8 cellular contexts compared by ENCODE assay signal in genomic region chr7:74454948-74455804, GRCh38. TPM values are rescaled to one million over a fixed set of nuclear protein-coding genes. Genes with fewer than 3 reads are reported as not detected.
DNase-seq lines count a peak whose midpoint lies in the region; ATAC-seq and TF ChIP-seq lines count a peak whose summit lies in the region.

No MANE protein-coding gene starts in this region.

- H3K18ac ChIP-seq in H9 (ENCODE audit: insufficient read length, low read depth, low read length) = no peak overlapping the region

- H2BK15ac ChIP-seq in H9 (ENCODE audit: low read depth, low read length) = no peak overlapping the region

- intact Hi-C loops in activated T-helper 1 cell treated with anti-CD3 and anti-CD28 coated beads, Interleukin-12 subunit alpha, Interleukin-12 subunit beta, Interleukin-2, Interleukin-4 antibody, amounts not matched to agents 30 ng/mL and 10 ng/mL and 1 ng/mL, durations not matched to agents 14 hours and 24 hours and 36 hours (cut with micrococcal nuclease) = loop anchor here (10.0 kb wide), 1 partner anchor 200 kb away; the partner anchor contains the start of gene GTF2I
- intact Hi-C loops in left ventricle myocardium superior (cut with micrococcal nuclease) = no loop called here

- no peak overlapping the region for H2AFZ ChIP-seq in H9 (ENCODE audit: low read length)

- H3K4ac ChIP-seq in H9 (ENCODE audit: low read depth, low read length) = no peak overlapping the region

- no peaks in the 10 kb centered on the region for H3K9me3 ChIP-seq in H9 (ENCODE audit: control insufficient read depth, low read depth, low read length)

- no peak overlapping the region for H4K91ac ChIP-seq in H9 (ENCODE audit: insufficient read length, low read depth, low read length)

- H3K4me1 Mint-ChIP-seq in H9 = peaks cover 13 to 28% of the 10 kb centered on the region in 2 experiments
- peaks cover 12% of the 10 kb centered on the region for H3K4me1 Mint-ChIP-seq in activated T-helper 1 cell treated with anti-CD3 and anti-CD28 coated beads, Interleukin-12 subunit alpha, Interleukin-12 subunit beta, Interleukin-2, Interleukin-4 antibody, amounts not matched to agents 30 ng/mL and 10 ng/mL and 1 ng/mL, durations not matched to agents 14 hours and 24 hours and 36 hours (ENCODE audit: low read depth)

- no peaks in the 10 kb centered on the region for H3K27me3 ChIP-seq in H9 (ENCODE audit: insufficient read depth, low read length)

- DNase-seq in H9 (no peak), left ventricle myocardium superior (peak; percentile 81), retina (peak; percentile 73), ureter (ENCODE audit: low spot score) (no peak)
- no peak for DNase-seq in activated T-helper 1 cell treated with anti-CD3 and anti-CD28 coated beads, Interleukin-12 subunit alpha, Interleukin-12 subunit beta, Interleukin-2, Interleukin-4 antibody, amounts not matched to agents 30 ng/mL and 10 ng/mL and 1 ng/mL, durations not matched to agents 14 hours and 24 hours and 36 hours (ENCODE audit: low spot score)
- DNase-seq in activated CD4-positive, alpha-beta T cell treated with anti-CD3 and anti-CD28 coated beads, Interleukin-2, amount 50 U/mL, for 1 hour = no peak

- no peaks in the 10 kb centered on the region for H3K27me3 Mint-ChIP-seq in H9 (ENCODE audit: low read depth)
- H3K27me3 Mint-ChIP-seq in activated T-helper 1 cell treated with anti-CD3 and anti-CD28 coated beads, Interleukin-12 subunit alpha, Interleukin-12 subunit beta, Interleukin-2, Interleukin-4 antibody, amounts not matched to agents 30 ng/mL and 10 ng/mL and 1 ng/mL, durations not matched to agents 14 hours and 24 hours and 36 hours (ENCODE audit: insufficient read depth) = peaks cover 7% of the 10 kb centered on the region

- no peak overlapping the region for H3K56ac ChIP-seq in H9 (ENCODE audit: insufficient read length, low read depth, low read length)

- no CpG with 5 or more reads among the region's 24 CpGs for WGBS in H9 (ENCODE audit: extremely low coverage, insufficient read length, low lambda C conversion rate)

- H3K23me2 ChIP-seq in H9 (ENCODE audit: insufficient read length, low read depth, low read length, poor library complexity, severe bottlenecking) = no peaks in the 10 kb centered on the region

- no peak overlapping the region for H2BK5ac ChIP-seq in H9 (ENCODE audit: insufficient read length, low read length)

- TF ChIP-seq CTCF in H9 (conservative IDR thresholded peaks at IDR 0.05) = no peak

- H3K4me3 Mint-ChIP-seq in H9 = peak overlapping the region; percentile 64 to 77
- H3K4me3 Mint-ChIP-seq in activated T-helper 1 cell treated with anti-CD3 and anti-CD28 coated beads, Interleukin-12 subunit alpha, Interleukin-12 subunit beta, Interleukin-2, Interleukin-4 antibody, amounts not matched to agents 30 ng/mL and 10 ng/mL and 1 ng/mL, durations not matched to agents 14 hours and 24 hours and 36 hours = peak overlapping the region; percentile 26

- H4K8ac ChIP-seq in H9 (replicated peaks; ENCODE audit: insufficient read length, low read depth, low read length) = no peak overlapping the region

- H3K79me1 ChIP-seq in H9 (ENCODE audit: insufficient read depth, low read depth, low read length, poor library complexity, severe bottlenecking) = peaks cover 2% of the 10 kb centered on the region

- no peak overlapping the region for H3K27ac ChIP-seq in H9 (ENCODE audit: insufficient read length, low read depth, low read length)

- no peak overlapping the region for H3K9ac ChIP-seq in H9 (ENCODE audit: extremely low read depth, insufficient read length, low read length)

- H3K79me2 ChIP-seq in H9 (ENCODE audit: insufficient read depth, low read length) = peaks cover 13% of the 10 kb centered on the region

- peak overlapping the region; percentile 68 to 82 (median 74); a peak in 3 of 7 replicates for H3K27ac Mint-ChIP-seq in H9
- no peak overlapping the region for H3K27ac Mint-ChIP-seq in activated T-helper 1 cell treated with anti-CD3 and anti-CD28 coated beads, Interleukin-12 subunit alpha, Interleukin-12 subunit beta, Interleukin-2, Interleukin-4 antibody, amounts not matched to agents 30 ng/mL and 10 ng/mL and 1 ng/mL, durations not matched to agents 14 hours and 24 hours and 36 hours

- peak overlapping the region; percentile 17 for H3K4me2 ChIP-seq in H9 (ENCODE audit: insufficient read depth, insufficient read length, low read length)

- no peak overlapping the region for H2BK120ac ChIP-seq in H9 (ENCODE audit: low read depth, low read length, poor library complexity, severe bottlenecking)

- H3T11ph ChIP-seq in H9 (ENCODE audit: low read length) = no peak overlapping the region

- no peak overlapping the region for H2AK5ac ChIP-seq in H9 (ENCODE audit: insufficient read length, low read length)

- H4K5ac ChIP-seq in H9 (ENCODE audit: insufficient read length, low read depth, low read length) = no peak overlapping the region

- H2BK20ac ChIP-seq in H9 (ENCODE audit: low read depth, low read length, poor library complexity, severe bottlenecking) = no peak overlapping the region

- no peak overlapping the region for H2BK12ac ChIP-seq in H9 (ENCODE audit: insufficient read length, low read depth, low read length)

- H4K20me1 ChIP-seq in H9 (ENCODE audit: control insufficient read depth, insufficient read depth, insufficient read length) = no peaks in the 10 kb centered on the region

- H3K4me1 ChIP-seq in H9 (ENCODE audit: insufficient read depth, low read length) = no peaks in the 10 kb centered on the region; the same call in 1 of the 2 replicates

- H3K36me3 Mint-ChIP-seq in H9 (ENCODE audit: insufficient read depth in 1 of 3, low read depth in 3 of 3) = peaks cover 4 to 10% (median 10%) of the 10 kb centered on the region in 3 experiments; a peak in 5 of 7 replicates
- H3K36me3 Mint-ChIP-seq in activated T-helper 1 cell treated with anti-CD3 and anti-CD28 coated beads, Interleukin-12 subunit alpha, Interleukin-12 subunit beta, Interleukin-2, Interleukin-4 antibody, amounts not matched to agents 30 ng/mL and 10 ng/mL and 1 ng/mL, durations not matched to agents 14 hours and 24 hours and 36 hours (ENCODE audit: low read depth) = no peaks in the 10 kb centered on the region

- ATAC-seq in left ventricle myocardium superior = peak; percentile 72
- ATAC-seq in GM18867 (IDR thresholded peaks at IDR 0.05; ENCODE audit: unreplicated experiment) = no peak
- no peak for ATAC-seq in HG03175 (IDR thresholded peaks at IDR 0.05; ENCODE audit: unreplicated experiment)

- H3K9me3 Mint-ChIP-seq in H9 = peaks cover 0 to 5% of the 10 kb centered on the region in 2 experiments; a peak in 2 of 5 replicates
- no peaks in the 10 kb centered on the region for H3K9me3 Mint-ChIP-seq in activated T-helper 1 cell treated with anti-CD3 and anti-CD28 coated beads, Interleukin-12 subunit alpha, Interleukin-12 subunit beta, Interleukin-2, Interleukin-4 antibody, amounts not matched to agents 30 ng/mL and 10 ng/mL and 1 ng/mL, durations not matched to agents 14 hours and 24 hours and 36 hours

- no peak overlapping the region; the same call in 1 of the 2 replicates for H3K14ac ChIP-seq in H9 (ENCODE audit: insufficient read depth, low read length)

- H3K23ac ChIP-seq in H9 (ENCODE audit: insufficient read length, low read depth, low read length) = no peak overlapping the region

RNA-seq across cellular contexts. Expression of gene GTF2IRD1, which starts 1.5 kb away (rescaled TPM):
- total RNA-seq in H9 (2021) (34.3 and 39.9 TPM in 2 replicates), left ventricle myocardium superior (19.5 TPM), ureter (30.0 TPM)
- 0.96 and 1.6 TPM in 2 replicates for total RNA-seq in activated T-helper 1 cell treated with anti-CD3 and anti-CD28 coated beads, Interleukin-12 subunit alpha, Interleukin-12 subunit beta, Interleukin-2, Interleukin-4 antibody, amounts not matched to agents 30 ng/mL and 10 ng/mL and 1 ng/mL, durations not matched to agents 14 hours and 24 hours and 36 hours

Comparison
In these comparisons a context has a peak if more than half of its experiments do, and no peak if none do; other contexts are left out.
1. DNase-seq: peak in left ventricle myocardium superior (single experiment) and retina (single experiment); none in H9 (single experiment), activated T-helper 1 cell treated with anti-CD3 and anti-CD28 coated beads, Interleukin-12 subunit alpha, Interleukin-12 subunit beta, Interleukin-2, Interleukin-4 antibody, amounts not matched to agents 30 ng/mL and 10 ng/mL and 1 ng/mL, durations not matched to agents 14 hours and 24 hours and 36 hours (single experiment), ureter (single experiment) and activated CD4-positive, alpha-beta T cell treated with anti-CD3 and anti-CD28 coated beads, Interleukin-2, amount 50 U/mL, for 1 hour (single experiment).